ENCODE assay signal across 20 cellular contexts in genomic region chr1:100736324-100736723, GRCh38. TPM values are rescaled to one million over a fixed set of nuclear protein-coding genes. Genes with fewer than 3 reads are reported as not detected.
DNase-seq lines count a peak whose midpoint lies in the region; ATAC-seq and TF ChIP-seq lines count a peak whose summit lies in the region.
"Had no signal": no experiment of that assay in that cellular context is flagged by ENCODE, and none has a peak within 500 bp of the region (broad histone marks: within the 10 kb centered on the region; RNA-seq: fewer than 3 reads in every experiment).

No MANE protein-coding gene starts in this region.

- H3K9ac ChIP-seq in subcutaneous abdominal adipose tissue (ENCODE audit: low read length in 5 of 5): no peak overlapping the region

- no peaks in the 10 kb centered on the region for H3K27me3 ChIP-seq in cardiac muscle cell
- H3K27me3 ChIP-seq in subcutaneous abdominal adipose tissue (ENCODE audit: control insufficient read depth in 5 of 5, insufficient read depth in 4 of 5, low read length in 5 of 5): no peaks in the 10 kb centered on the region
- no peaks in the 10 kb centered on the region for H3K27me3 ChIP-seq in left lung
- H3K27me3 ChIP-seq: SJCRH30 had no signal

- ATAC-seq in Right ventricle myocardium inferior (no peak), left lung (no peak), GM21576 (IDR thresholded peaks at IDR 0.05; ENCODE audit: unreplicated experiment) (no peak)
- no peak for ATAC-seq in natural killer cell treated with Interleukin-12 subunit alpha and Interleukin-12 subunit beta and Interleukin-15 and Interleukin-18, amount 100 ng/mL, for 72 hours
- ATAC-seq: A549; lower lobe of right lung; naive thymus-derived CD4-positive, alpha-beta T cell; stimulated activated naive B cell treated with anti-CD40 and anti-IgM and Interleukin-4, amounts not matched to agents 10 μg/mL and 1 μg/mL and 100 μg/mL, for 72 hours had no signal

- H3K4me1 Mint-ChIP-seq in natural killer cell treated with Interleukin-12 subunit alpha and Interleukin-12 subunit beta and Interleukin-15 and Interleukin-18, amount 100 ng/mL, for 72 hours (ENCODE audit: low read depth in 2 of 2): no peaks in the 10 kb centered on the region
- H3K4me1 Mint-ChIP-seq: naive thymus-derived CD4-positive, alpha-beta T cell; stimulated activated naive B cell treated with anti-CD40 and anti-IgM and Interleukin-4, amounts not matched to agents 10 μg/mL and 1 μg/mL and 100 μg/mL, for 72 hours had no signal

- H3K36me3 ChIP-seq in cardiac muscle cell (peaks cover 67% of the 10 kb centered on the region), subcutaneous abdominal adipose tissue (ENCODE audit: control insufficient read depth in 5 of 5, insufficient read depth in 5 of 5, low read length in 5 of 5) (peaks cover 0 to 5% (median 0%) of the 10 kb centered on the region in 5 donors), left lung (no peaks in the 10 kb centered on the region)
- H3K36me3 ChIP-seq: lower lobe of right lung, SJCRH30 had no signal

- TF ChIP-seq CTCF in cardiac muscle cell (IDR thresholded peaks at IDR 0.05; ENCODE audit: low read depth, low read length) (no peak), astrocyte of the cerebellum (IDR thresholded peaks at IDR 0.05; ENCODE audit: low read depth, low read length, missing control alignments) (no peak), left lung (IDR thresholded peaks at IDR 0.05) (no peak)

- no peaks in the 10 kb centered on the region for H3K9me3 Mint-ChIP-seq in natural killer cell treated with Interleukin-12 subunit alpha and Interleukin-12 subunit beta and Interleukin-15 and Interleukin-18, amount 100 ng/mL, for 72 hours
- H3K9me3 Mint-ChIP-seq: stimulated activated naive B cell treated with anti-CD40 and anti-IgM and Interleukin-4, amounts not matched to agents 10 μg/mL and 1 μg/mL and 100 μg/mL, for 72 hours had no signal

- H3K4me3 ChIP-seq in cardiac muscle cell (no peak overlapping the region), astrocyte of the cerebellum (ENCODE audit: low read depth, low read length) (no peak overlapping the region), subcutaneous abdominal adipose tissue (ENCODE audit: low read depth in 1 of 5, low read length in 5 of 5) (no peak overlapping the region), left lung (no peak overlapping the region)
- H3K4me3 ChIP-seq: A549, coronary artery, lower lobe of right lung, SJCRH30 had no signal

- DNase-seq in cardiac muscle cell (ENCODE audit: low read depth in 1 of 2, low spot score in 1 of 2): peak in 1 of 2 donors; percentile 81
- no peak for DNase-seq in Right ventricle myocardium inferior (ENCODE audit: missing footprints)
- DNase-seq in astrocyte of the cerebellum (ENCODE audit: low read depth): peak; percentile 51
- peak; percentile 8 for DNase-seq in fibroblast of the conjunctiva (ENCODE audit: low read depth)
- DNase-seq in left lung: no peak
- no peak for DNase-seq in natural killer cell treated with Interleukin-12 subunit alpha and Interleukin-12 subunit beta and Interleukin-15 and Interleukin-18, amount 100 ng/mL, for 72 hours (ENCODE audit: low spot score)
- DNase-seq: activated effector memory CD4-positive, alpha-beta T cell treated with Interleukin-2 at 50 U/mL for 16 hours; DND-41; lower lobe of right lung; naive thymus-derived CD4-positive, alpha-beta T cell; NCI-H187 treated with DMSO at 0.1 percent for 48 hours; stimulated activated CD4-positive, alpha-beta T cell treated with anti-CD3 and anti-CD28 coated beads, Interleukin-15, amount 100 ng/mL, for 24 hours; stimulated activated naive B cell treated with anti-CD40 and anti-IgM and Interleukin-4, amounts not matched to agents 10 μg/mL and 1 μg/mL and 100 μg/mL, for 72 hours; T-helper 9 cell; trophoblast cell had no signal

- no peak overlapping the region for H3K27ac Mint-ChIP-seq in natural killer cell treated with Interleukin-12 subunit alpha and Interleukin-12 subunit beta and Interleukin-15 and Interleukin-18, amount 100 ng/mL, for 72 hours
- H3K27ac Mint-ChIP-seq: naive thymus-derived CD4-positive, alpha-beta T cell; stimulated activated naive B cell treated with anti-CD40 and anti-IgM and Interleukin-4, amounts not matched to agents 10 μg/mL and 1 μg/mL and 100 μg/mL, for 72 hours had no signal

- no peak overlapping the region for H3K4me3 Mint-ChIP-seq in natural killer cell treated with Interleukin-12 subunit alpha and Interleukin-12 subunit beta and Interleukin-15 and Interleukin-18, amount 100 ng/mL, for 72 hours
- H3K4me3 Mint-ChIP-seq: naive thymus-derived CD4-positive, alpha-beta T cell; stimulated activated naive B cell treated with anti-CD40 and anti-IgM and Interleukin-4, amounts not matched to agents 10 μg/mL and 1 μg/mL and 100 μg/mL, for 72 hours had no signal

- H3K27me3 Mint-ChIP-seq in natural killer cell treated with Interleukin-12 subunit alpha and Interleukin-12 subunit beta and Interleukin-15 and Interleukin-18, amount 100 ng/mL, for 72 hours: peaks cover 0 to 4% of the 10 kb centered on the region in 2 donors
- H3K27me3 Mint-ChIP-seq: stimulated activated naive B cell treated with anti-CD40 and anti-IgM and Interleukin-4, amounts not matched to agents 10 μg/mL and 1 μg/mL and 100 μg/mL, for 72 hours had no signal

- H3K4me1 ChIP-seq in cardiac muscle cell (ENCODE audit: low read depth): peaks cover 34% of the 10 kb centered on the region
- peaks cover 0 to 25% (median 7%) of the 10 kb centered on the region in 5 donors for H3K4me1 ChIP-seq in subcutaneous abdominal adipose tissue (ENCODE audit: control insufficient read depth in 5 of 5, insufficient read depth in 5 of 5, low read length in 5 of 5)
- peaks cover 0 to 8% of the 10 kb centered on the region in 2 donors for H3K4me1 ChIP-seq in left lung

- H3K9me3 ChIP-seq in cardiac muscle cell (ENCODE audit: low read depth): no peaks in the 10 kb centered on the region
- no peaks in the 10 kb centered on the region for H3K9me3 ChIP-seq in subcutaneous abdominal adipose tissue (ENCODE audit: control insufficient read depth in 5 of 5, low read length in 5 of 5)
- no peaks in the 10 kb centered on the region for H3K9me3 ChIP-seq in left lung
- H3K9me3 ChIP-seq: A549, lower lobe of right lung, SJCRH30 had no signal

- peaks cover 6% of the 10 kb centered on the region for H3K36me3 Mint-ChIP-seq in natural killer cell treated with Interleukin-12 subunit alpha and Interleukin-12 subunit beta and Interleukin-15 and Interleukin-18, amount 100 ng/mL, for 72 hours
- H3K36me3 Mint-ChIP-seq: naive thymus-derived CD4-positive, alpha-beta T cell; stimulated activated naive B cell treated with anti-CD40 and anti-IgM and Interleukin-4, amounts not matched to agents 10 μg/mL and 1 μg/mL and 100 μg/mL, for 72 hours had no signal

- intact Hi-C loops in Right ventricle myocardium inferior (cut with DNase I): loop anchor here (10.0 kb wide), 1 partner anchor 58 kb away; no protein-coding TSS in a partner anchor
- intact Hi-C loops in left lung (cut with DNase I): no loop called here

- peak overlapping the region; percentile 74 for H3K27ac ChIP-seq in cardiac muscle cell
- peak overlapping the region; percentile 20 for H3K27ac ChIP-seq in subcutaneous abdominal adipose tissue (ENCODE audit: low read depth, low read length)
- no peak overlapping the region for H3K27ac ChIP-seq in left lung
- H3K27ac ChIP-seq: A549, coronary artery, lower lobe of right lung, SJCRH30 had no signal

- in situ Hi-C loops in astrocyte of the cerebellum (cut with HindIII; ENCODE audit: low sequenced_read_pairs): no loop called here

RNA-seq across cellular contexts. Expression of gene VCAM1, which starts 16.8 kb away (rescaled TPM):
- total RNA-seq in cardiac muscle cell (483 and 718 TPM in 2 replicates), Right ventricle myocardium inferior (3.5 TPM), left lung (10 to 100 TPM in 1 of 2 donors, 1 to 10 TPM in 1; 9.1 to 10.2 TPM)
- polyA plus RNA-seq in cardiac muscle cell: 443 and 806 TPM in 2 replicates
- total RNA-seq in natural killer cell treated with Interleukin-12 subunit alpha and Interleukin-12 subunit beta and Interleukin-15 and Interleukin-18, amount 100 ng/mL, for 72 hours: 10 to 100 TPM; 10.7 to 31.5 TPM
- total RNA-seq: naive thymus-derived CD4-positive, alpha-beta T cell; SJCRH30 had no signal
- polyA plus RNA-seq: naive thymus-derived CD4-positive, alpha-beta T cell had no signal

Comparison
In these comparisons a context has a peak if more than half of its experiments do, and no peak if none do; other contexts are left out.
1. RNA of gene VCAM1, which starts 16.8 kb away (total RNA-seq): 483 to 718 TPM in cardiac muscle cell; 10.7 to 31.5 TPM in natural killer cell treated with Interleukin-12 subunit alpha and Interleukin-12 subunit beta and Interleukin-15 and Interleukin-18, amount 100 ng/mL, for 72 hours, 9.1 to 10.2 TPM in left lung and 3.5 TPM in Right ventricle myocardium inferior (single experiment); every median in the first group is over 10 times any median in the second.
2. DNase-seq: peak in astrocyte of the cerebellum (single experiment) and fibroblast of the conjunctiva (single experiment); none in Right ventricle myocardium inferior (single experiment), left lung (0 of 2) and natural killer cell treated with Interleukin-12 subunit alpha and Interleukin-12 subunit beta and Interleukin-15 and Interleukin-18, amount 100 ng/mL, for 72 hours (single experiment).
3. H3K27ac ChIP-seq: peak in cardiac muscle cell (single experiment) and subcutaneous abdominal adipose tissue (single experiment); none in left lung (0 of 2).